8 cellular contexts compared by ENCODE assay signal in genomic region chr19:5292843-5293606, GRCh38. TPM values are rescaled to one million over a fixed set of nuclear protein-coding genes. Genes with fewer than 3 reads are reported as not detected.
DNase-seq lines count a peak whose midpoint lies in the region; ATAC-seq and TF ChIP-seq lines count a peak whose summit lies in the region.

No MANE protein-coding gene starts in this region.

- H2BK15ac ChIP-seq in mesenchymal stem cell (ENCODE audit: low read depth, poor library complexity, severe bottlenecking): peak overlapping the region; percentile 65

- H3K4me1 Mint-ChIP-seq in activated CD4-positive, alpha-beta memory T cell treated with anti-CD3 and anti-CD28 coated beads, Interleukin-2, amount 10 ng/mL, durations not matched to agents 7 days and 5 days: peaks cover 1% of the 10 kb centered on the region
- peaks cover 15 to 16% of the 10 kb centered on the region in 2 donors for H3K4me1 Mint-ChIP-seq in effector memory CD8-positive, alpha-beta T cell (ENCODE audit: low read depth in 2 of 2)

- H3K9me3 ChIP-seq in mesenchymal stem cell (ENCODE audit: control insufficient read depth, low read length): no peaks in the 10 kb centered on the region

- peaks cover 42% of the 10 kb centered on the region for H3K79me1 ChIP-seq in mesenchymal stem cell (replicated peaks; ENCODE audit: low read length, poor library complexity, severe bottlenecking)

- 2% methylated on average over 12 of the region's 67 CpGs for WGBS in mesenchymal stem cell

- no peak overlapping the region for H4K8ac ChIP-seq in mesenchymal stem cell (ENCODE audit: low read length)

- peak overlapping the region; percentile 66 to 75 for H3K18ac ChIP-seq in mesenchymal stem cell (ENCODE audit: low read depth in 1 of 2, low read length in 2 of 2)

- peak overlapping the region in 1 of 2 experiments; percentile 24 for H2BK12ac ChIP-seq in mesenchymal stem cell (ENCODE audit: low read length in 2 of 2)

- peak overlapping the region; percentile 99 for H3K4me2 ChIP-seq in mesenchymal stem cell (ENCODE audit: low read length, poor library complexity, severe bottlenecking)

- H3K27me3 ChIP-seq in mesenchymal stem cell (ENCODE audit: control insufficient read depth in 1 of 2, insufficient read depth in 1 of 2, low read length in 2 of 2): peaks cover 0 to 9% of the 10 kb centered on the region in 2 experiments

- H2BK120ac ChIP-seq in mesenchymal stem cell (ENCODE audit: low read depth, low read length): peak overlapping the region; percentile 55

- peak overlapping the region; percentile 29 for H4K91ac ChIP-seq in mesenchymal stem cell (ENCODE audit: low read length)

- H3K23ac ChIP-seq in mesenchymal stem cell (ENCODE audit: low read length in 2 of 2): no peak overlapping the region

- H2BK5ac ChIP-seq in mesenchymal stem cell (ENCODE audit: low read depth, low read length, poor library complexity, severe bottlenecking): no peak overlapping the region

- H3K27ac ChIP-seq in mesenchymal stem cell (ENCODE audit: low read length, poor library complexity, severe bottlenecking): no peak overlapping the region

- peak overlapping the region in 1 of 2 experiments; percentile 76 for H3K4ac ChIP-seq in mesenchymal stem cell (ENCODE audit: low read depth in 1 of 2, low read length in 2 of 2)

- ATAC-seq in effector memory CD8-positive, alpha-beta T cell (replicated peaks): peak; percentile 41
- ATAC-seq in HG03025 (IDR thresholded peaks at IDR 0.05; ENCODE audit: low FRiP score, unreplicated experiment): no peak

- H3K36me3 Mint-ChIP-seq in activated CD4-positive, alpha-beta memory T cell treated with anti-CD3 and anti-CD28 coated beads, Interleukin-2, amount 10 ng/mL, durations not matched to agents 7 days and 5 days (ENCODE audit: low read depth): no peaks in the 10 kb centered on the region
- peaks cover 3% of the 10 kb centered on the region for H3K36me3 Mint-ChIP-seq in effector memory CD8-positive, alpha-beta T cell (ENCODE audit: insufficient read depth)

- no peak overlapping the region for H2AK5ac ChIP-seq in mesenchymal stem cell (ENCODE audit: low read length, severe bottlenecking)

- H3K4me3 Mint-ChIP-seq in activated CD4-positive, alpha-beta memory T cell treated with anti-CD3 and anti-CD28 coated beads, Interleukin-2, amount 10 ng/mL, durations not matched to agents 7 days and 5 days: no peak overlapping the region
- H3K4me3 Mint-ChIP-seq in effector memory CD8-positive, alpha-beta T cell: peak overlapping the region; percentile 22 to 29

- peak overlapping the region; percentile 85 for H3K9ac ChIP-seq in mesenchymal stem cell (ENCODE audit: low read length)

- POLR2A ChIA-PET in activated CD4-positive, alpha-beta memory T cell treated with anti-CD3 and anti-CD28 coated beads, Interleukin-2, amount 10 ng/mL, durations not matched to agents 7 days and 5 days (lab: Charles Lee): no interaction called here

- DNase-seq in GM03348 (ENCODE audit: low spot score): peak; percentile 100
- peak; percentile 61 for DNase-seq in NB4 (ENCODE audit: low read depth)
- peak; percentile 16 for DNase-seq in activated CD4-positive, alpha-beta memory T cell treated with anti-CD3 and anti-CD28 coated beads, Interleukin-2, amount 10 ng/mL, durations not matched to agents 7 days and 5 days
- no peak for DNase-seq in effector memory CD8-positive, alpha-beta T cell
- DNase-seq in mesenchymal stem cell: peak; percentile 75
- peak; percentile 14 to 52 (median 43) for DNase-seq in stimulated activated CD4-positive, alpha-beta T cell treated with anti-CD3 and anti-CD28 coated beads, TNF-alpha, amount 100 ng/mL, for 48 hours (ENCODE audit: low read depth in 3 of 3)
- no peak for DNase-seq in NCI-H446 (lab: John Stamatoyannopoulos, UW)

- CTCF ChIA-PET in activated CD4-positive, alpha-beta memory T cell treated with anti-CD3 and anti-CD28 coated beads, Interleukin-2, amount 10 ng/mL, durations not matched to agents 7 days and 5 days (lab: Charles Lee): no interaction called here

- peaks cover 32% of the 10 kb centered on the region for H3K4me1 ChIP-seq in mesenchymal stem cell (ENCODE audit: control insufficient read depth, insufficient read depth, low read depth, low read length)

- peak overlapping the region in 1 of 2 experiments; percentile 76 for H3K14ac ChIP-seq in mesenchymal stem cell (ENCODE audit: low read length in 2 of 2)

- H2AFZ ChIP-seq in mesenchymal stem cell (ENCODE audit: low read depth, low read length): peak overlapping the region; percentile 54

- TF ChIP-seq CTCF in NB4 (IDR thresholded peaks at IDR 0.05; ENCODE audit: low read depth, low read length): no peak

- H3K4me3 ChIP-seq in NB4 (ENCODE audit: low read depth, low read length) (peak overlapping the region; percentile 32), mesenchymal stem cell (ENCODE audit: insufficient read depth in 1 of 2, low read depth in 1 of 2, low read length in 2 of 2) (peak overlapping the region; percentile 74 to 98)

- H3K27ac Mint-ChIP-seq in activated CD4-positive, alpha-beta memory T cell treated with anti-CD3 and anti-CD28 coated beads, Interleukin-2, amount 10 ng/mL, durations not matched to agents 7 days and 5 days: no peak overlapping the region
- H3K27ac Mint-ChIP-seq in effector memory CD8-positive, alpha-beta T cell: no peak overlapping the region

- peaks cover 0 to 8% of the 10 kb centered on the region in 2 experiments for H3K36me3 ChIP-seq in mesenchymal stem cell (ENCODE audit: control insufficient read depth in 1 of 2, insufficient read depth in 2 of 2, low read depth in 1 of 2, low read length in 2 of 2)

- TF ChIP-seq POLR2A in NB4 (IDR thresholded peaks at IDR 0.05; ENCODE audit: extremely low read depth, insufficient read length): no peak

- peaks cover 16% of the 10 kb centered on the region for H3K27me3 Mint-ChIP-seq in activated CD4-positive, alpha-beta memory T cell treated with anti-CD3 and anti-CD28 coated beads, Interleukin-2, amount 10 ng/mL, durations not matched to agents 7 days and 5 days
- peaks cover 34 to 52% of the 10 kb centered on the region in 2 donors for H3K27me3 Mint-ChIP-seq in effector memory CD8-positive, alpha-beta T cell

- no peaks in the 10 kb centered on the region for H3K9me3 Mint-ChIP-seq in activated CD4-positive, alpha-beta memory T cell treated with anti-CD3 and anti-CD28 coated beads, Interleukin-2, amount 10 ng/mL, durations not matched to agents 7 days and 5 days
- no peaks in the 10 kb centered on the region for H3K9me3 Mint-ChIP-seq in effector memory CD8-positive, alpha-beta T cell

RNA-seq across cellular contexts. Expression of gene PTPRS, which starts 47.6 kb away (rescaled TPM):
- not detected for total RNA-seq in activated CD4-positive, alpha-beta memory T cell treated with anti-CD3 and anti-CD28 coated beads, Interleukin-2, amount 10 ng/mL, durations not matched to agents 7 days and 5 days
- 35.3 TPM for polyA plus RNA-seq in mesenchymal stem cell (2013, experiment 1 of 2)
- polyA plus RNA-seq in mesenchymal stem cell (2013, experiment 2 of 2): 33.9 TPM

Comparison
In these comparisons a context has a peak if more than half of its experiments do, and no peak if none do; other contexts are left out.
1. DNase-seq: peak in GM03348 (single experiment), NB4 (single experiment), activated CD4-positive, alpha-beta memory T cell treated with anti-CD3 and anti-CD28 coated beads, Interleukin-2, amount 10 ng/mL, durations not matched to agents 7 days and 5 days (single experiment), mesenchymal stem cell (single experiment) and stimulated activated CD4-positive, alpha-beta T cell treated with anti-CD3 and anti-CD28 coated beads, TNF-alpha, amount 100 ng/mL, for 48 hours (3 of 3); none in effector memory CD8-positive, alpha-beta T cell (0 of 3) and NCI-H446 (0 of 2).